16 cellular contexts compared by ENCODE assay signal in genomic region chr4:94284889-94285288, GRCh38. TPM values are rescaled to one million over a fixed set of nuclear protein-coding genes. Genes with fewer than 3 reads are reported as not detected.
DNase-seq lines count a peak whose midpoint lies in the region; ATAC-seq, FAIRE-seq and TF ChIP-seq lines count a peak whose summit lies in the region.
"Had no signal": no experiment of that assay in that cellular context is flagged by ENCODE, and none has a peak within 500 bp of the region (broad histone marks: within the 10 kb centered on the region; RNA-seq: fewer than 3 reads in every experiment).

No MANE protein-coding gene starts in this region.

- peak; percentile 13 for FAIRE-seq in pancreas (lab: Jason Lieb, UNC)

- no peak overlapping the region for H3K4me3 ChIP-seq in pancreas
- H3K4me3 ChIP-seq: HAP-1 had no signal

- peaks cover 5 to 28% (median 9%) of the 10 kb centered on the region in 3 donors for H3K36me3 ChIP-seq in pancreas

- H3K27ac ChIP-seq in pancreas = no peak overlapping the region

- H3K9me3 ChIP-seq in pancreas = no peaks in the 10 kb centered on the region
- H3K9me3 ChIP-seq: Caco-2, HAP-1 had no signal

- H3K27me3 ChIP-seq in pancreas = no peaks in the 10 kb centered on the region

- WGBS in pancreas, 2 donors = 79 to 92% methylated on average over 1 of the region's 1 CpG

- DNase-seq in pancreas (no peak), GOT3 (lab: John Stamatoyannopoulos, UW) (no peak), iPS-NIHi11 (ENCODE audit: low spot score) (no peak)
- DNase-seq in activated naive CD4-positive, alpha-beta T cell treated with Interleukin-2 at 50 U/mL for 16 hours = no peak
- DNase-seq: AML-193, Caco-2, DMS53, Karpas-422, NCI-H187 treated with DMSO at 0.1 percent for 48 hours, NCI-H2171 had no signal

- no peaks in the 10 kb centered on the region for H3K4me1 ChIP-seq in pancreas
- H3K4me1 ChIP-seq: Caco-2 had no signal

- intact Hi-C loops in pancreas (cut with DNase I) = no loop called here

- ATAC-seq in GM18909 (IDR thresholded peaks at IDR 0.05; ENCODE audit: poor library complexity, unreplicated experiment) = peak; percentile 78
- ATAC-seq in GM21447 (IDR thresholded peaks at IDR 0.05; ENCODE audit: unreplicated experiment) = peak; percentile 51
- ATAC-seq in HG03196 (IDR thresholded peaks at IDR 0.05; ENCODE audit: unreplicated experiment) = peak; percentile 67
- no peak for ATAC-seq in pancreas

- TF ChIP-seq CTCF in pancreas (IDR thresholded peaks at IDR 0.05) = no peak

RNA-seq across cellular contexts. Expression of gene HPGDS, which starts 57.7 kb away (rescaled TPM):
- 1 to 10 TPM in 2 of 6 donors, under 1 TPM in 4; 0.16 to 2.9 (median 0.56) TPM for total RNA-seq in pancreas
- under 1 TPM; 0.52 to 0.57 TPM for polyA plus RNA-seq in pancreas
- total RNA-seq: Caco-2, OCI-LY7, RPMI7951 had no signal

Comparison
In these comparisons a context has a peak if more than half of its experiments do, and no peak if none do; other contexts are left out.
1. ATAC-seq: peak in GM18909 (single experiment), GM21447 (single experiment) and HG03196 (single experiment); none in pancreas (0 of 4).